Comparison of ENCODE assay signal across 1 cellular context in genomic region chr2:171159326-171160118, GRCh38.
TF ChIP-seq lines count a peak whose summit lies in the region.

No MANE protein-coding gene starts in this region.

TF ChIP-seq in K562, 482 proteins besides CTCF, POLR2A, EP300 and RAD21 (continued from another document and continues in another):
- TF ChIP-seq, protein P1, sequence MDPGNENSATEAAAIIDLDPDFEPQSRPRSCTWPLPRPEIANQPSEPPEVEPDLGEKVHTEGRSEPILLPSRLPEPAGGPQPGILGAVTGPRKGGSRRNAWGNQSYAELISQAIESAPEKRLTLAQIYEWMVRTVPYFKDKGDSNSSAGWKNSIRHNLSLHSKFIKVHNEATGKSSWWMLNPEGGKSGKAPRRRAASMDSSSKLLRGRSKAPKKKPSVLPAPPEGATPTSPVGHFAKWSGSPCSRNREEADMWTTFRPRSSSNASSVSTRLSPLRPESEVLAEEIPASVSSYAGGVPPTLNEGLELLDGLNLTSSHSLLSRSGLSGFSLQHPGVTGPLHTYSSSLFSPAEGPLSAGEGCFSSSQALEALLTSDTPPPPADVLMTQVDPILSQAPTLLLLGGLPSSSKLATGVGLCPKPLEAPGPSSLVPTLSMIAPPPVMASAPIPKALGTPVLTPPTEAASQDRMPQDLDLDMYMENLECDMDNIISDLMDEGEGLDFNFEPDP (CRISPR knock-in tag; IDR thresholded peaks at IDR 0.05): no peak
- TF ChIP-seq VEZF1 (CRISPR knock-in tag; IDR thresholded peaks at IDR 0.05) (no peak), ZNF717 (CRISPR knock-in tag; IDR thresholded peaks at IDR 0.05) (no peak), SMC3 (conservative IDR thresholded peaks at IDR 0.05; ENCODE audit: insufficient read depth, low read depth, low read length) (peak; percentile 53; the same call in 1 of the 2 replicates), ZNF274 (IDR thresholded peaks at IDR 0.05; ENCODE audit: borderline replicate concordance, low read depth, low read length) (no peak), NR3C1 (CRISPR knock-in tag; IDR thresholded peaks at IDR 0.05) (no peak), MGA (IDR thresholded peaks at IDR 0.05) (no peak; the same call in 1 of the 2 replicates), POLR2G (IDR thresholded peaks at IDR 0.05; ENCODE audit: low read depth, low read length) (peak; percentile 61), PTRF (tag; IDR thresholded peaks at IDR 0.05) (no peak), FIP1L1 (IDR thresholded peaks at IDR 0.05; ENCODE audit: low read depth, low read length, poor library complexity, severe bottlenecking) (no peak), SETDB1 (IDR thresholded peaks at IDR 0.05; ENCODE audit: low read length) (no peak), TCF3 (CRISPR knock-in tag; IDR thresholded peaks at IDR 0.05) (no peak), TBL1XR1 (IDR thresholded peaks at IDR 0.05; ENCODE audit: low read length in 2 of 2) (no peak), SRSF7 (optimal IDR thresholded peaks at IDR 0.05; ENCODE audit: low read depth, low read length) (no peak), XRCC3 (IDR thresholded peaks at IDR 0.05) (no peak), FOSL1 (tag; conservative IDR thresholded peaks at IDR 0.05) (no peak), CHD1 (IDR thresholded peaks at IDR 0.05; ENCODE audit: low read length) (no peak), MEF2A (IDR thresholded peaks at IDR 0.05; ENCODE audit: control insufficient read depth, low read depth, low read length) (no peak), NRF1 (conservative IDR thresholded peaks at IDR 0.05 in 1 of 2, IDR thresholded peaks at IDR 0.05 in 1 of 2) (peak; percentile 39 to 41; a peak in 2 of 4 replicates), COPS2 (conservative IDR thresholded peaks at IDR 0.05) (no peak), ZNF277 (CRISPR knock-in tag; IDR thresholded peaks at IDR 0.05; ENCODE audit: borderline replicate concordance) (no peak), ZC3H8 (IDR thresholded peaks at IDR 0.05) (no peak), HDAC3 (IDR thresholded peaks at IDR 0.05; ENCODE audit: borderline replicate concordance, partially characterized antibody) (no peak), RCOR1 (IDR thresholded peaks at IDR 0.05; ENCODE audit: borderline replicate concordance in 1 of 2, low read depth in 2 of 2, low read length in 2 of 2) (no peak), ELK3 (CRISPR knock-in tag; IDR thresholded peaks at IDR 0.05) (no peak)
- TF ChIP-seq, protein P2, sequence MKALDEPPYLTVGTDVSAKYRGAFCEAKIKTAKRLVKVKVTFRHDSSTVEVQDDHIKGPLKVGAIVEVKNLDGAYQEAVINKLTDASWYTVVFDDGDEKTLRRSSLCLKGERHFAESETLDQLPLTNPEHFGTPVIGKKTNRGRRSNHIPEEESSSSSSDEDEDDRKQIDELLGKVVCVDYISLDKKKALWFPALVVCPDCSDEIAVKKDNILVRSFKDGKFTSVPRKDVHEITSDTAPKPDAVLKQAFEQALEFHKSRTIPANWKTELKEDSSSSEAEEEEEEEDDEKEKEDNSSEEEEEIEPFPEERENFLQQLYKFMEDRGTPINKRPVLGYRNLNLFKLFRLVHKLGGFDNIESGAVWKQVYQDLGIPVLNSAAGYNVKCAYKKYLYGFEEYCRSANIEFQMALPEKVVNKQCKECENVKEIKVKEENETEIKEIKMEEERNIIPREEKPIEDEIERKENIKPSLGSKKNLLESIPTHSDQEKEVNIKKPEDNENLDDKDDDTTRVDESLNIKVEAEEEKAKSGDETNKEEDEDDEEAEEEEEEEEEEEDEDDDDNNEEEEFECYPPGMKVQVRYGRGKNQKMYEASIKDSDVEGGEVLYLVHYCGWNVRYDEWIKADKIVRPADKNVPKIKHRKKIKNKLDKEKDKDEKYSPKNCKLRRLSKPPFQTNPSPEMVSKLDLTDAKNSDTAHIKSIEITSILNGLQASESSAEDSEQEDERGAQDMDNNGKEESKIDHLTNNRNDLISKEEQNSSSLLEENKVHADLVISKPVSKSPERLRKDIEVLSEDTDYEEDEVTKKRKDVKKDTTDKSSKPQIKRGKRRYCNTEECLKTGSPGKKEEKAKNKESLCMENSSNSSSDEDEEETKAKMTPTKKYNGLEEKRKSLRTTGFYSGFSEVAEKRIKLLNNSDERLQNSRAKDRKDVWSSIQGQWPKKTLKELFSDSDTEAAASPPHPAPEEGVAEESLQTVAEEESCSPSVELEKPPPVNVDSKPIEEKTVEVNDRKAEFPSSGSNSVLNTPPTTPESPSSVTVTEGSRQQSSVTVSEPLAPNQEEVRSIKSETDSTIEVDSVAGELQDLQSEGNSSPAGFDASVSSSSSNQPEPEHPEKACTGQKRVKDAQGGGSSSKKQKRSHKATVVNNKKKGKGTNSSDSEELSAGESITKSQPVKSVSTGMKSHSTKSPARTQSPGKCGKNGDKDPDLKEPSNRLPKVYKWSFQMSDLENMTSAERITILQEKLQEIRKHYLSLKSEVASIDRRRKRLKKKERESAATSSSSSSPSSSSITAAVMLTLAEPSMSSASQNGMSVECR (CRISPR knock-in tag; IDR thresholded peaks at IDR 0.05): no peak
- TF ChIP-seq, protein P3, sequence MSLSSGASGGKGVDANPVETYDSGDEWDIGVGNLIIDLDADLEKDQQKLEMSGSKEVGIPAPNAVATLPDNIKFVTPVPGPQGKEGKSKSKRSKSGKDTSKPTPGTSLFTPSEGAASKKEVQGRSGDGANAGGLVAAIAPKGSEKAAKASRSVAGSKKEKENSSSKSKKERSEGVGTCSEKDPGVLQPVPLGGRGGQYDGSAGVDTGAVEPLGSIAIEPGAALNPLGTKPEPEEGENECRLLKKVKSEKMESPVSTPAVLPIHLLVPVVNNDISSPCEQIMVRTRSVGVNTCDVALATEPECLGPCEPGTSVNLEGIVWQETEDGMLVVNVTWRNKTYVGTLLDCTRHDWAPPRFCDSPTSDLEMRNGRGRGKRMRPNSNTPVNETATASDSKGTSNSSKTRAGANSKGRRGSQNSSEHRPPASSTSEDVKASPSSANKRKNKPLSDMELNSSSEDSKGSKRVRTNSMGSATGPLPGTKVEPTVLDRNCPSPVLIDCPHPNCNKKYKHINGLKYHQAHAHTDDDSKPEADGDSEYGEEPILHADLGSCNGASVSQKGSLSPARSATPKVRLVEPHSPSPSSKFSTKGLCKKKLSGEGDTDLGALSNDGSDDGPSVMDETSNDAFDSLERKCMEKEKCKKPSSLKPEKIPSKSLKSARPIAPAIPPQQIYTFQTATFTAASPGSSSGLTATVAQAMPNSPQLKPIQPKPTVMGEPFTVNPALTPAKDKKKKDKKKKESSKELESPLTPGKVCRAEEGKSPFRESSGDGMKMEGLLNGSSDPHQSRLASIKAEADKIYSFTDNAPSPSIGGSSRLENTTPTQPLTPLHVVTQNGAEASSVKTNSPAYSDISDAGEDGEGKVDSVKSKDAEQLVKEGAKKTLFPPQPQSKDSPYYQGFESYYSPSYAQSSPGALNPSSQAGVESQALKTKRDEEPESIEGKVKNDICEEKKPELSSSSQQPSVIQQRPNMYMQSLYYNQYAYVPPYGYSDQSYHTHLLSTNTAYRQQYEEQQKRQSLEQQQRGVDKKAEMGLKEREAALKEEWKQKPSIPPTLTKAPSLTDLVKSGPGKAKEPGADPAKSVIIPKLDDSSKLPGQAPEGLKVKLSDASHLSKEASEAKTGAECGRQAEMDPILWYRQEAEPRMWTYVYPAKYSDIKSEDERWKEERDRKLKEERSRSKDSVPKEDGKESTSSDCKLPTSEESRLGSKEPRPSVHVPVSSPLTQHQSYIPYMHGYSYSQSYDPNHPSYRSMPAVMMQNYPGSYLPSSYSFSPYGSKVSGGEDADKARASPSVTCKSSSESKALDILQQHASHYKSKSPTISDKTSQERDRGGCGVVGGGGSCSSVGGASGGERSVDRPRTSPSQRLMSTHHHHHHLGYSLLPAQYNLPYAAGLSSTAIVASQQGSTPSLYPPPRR (CRISPR knock-in tag; IDR thresholded peaks at IDR 0.05; ENCODE audit: borderline replicate concordance): no peak
